ENCODE assay signal across 8 cellular contexts in genomic region chr14:68979021-68979721, GRCh38. TPM values are rescaled to one million over a fixed set of nuclear protein-coding genes. Genes with fewer than 3 reads are reported as not detected.
DNase-seq lines count a peak whose midpoint lies in the region; ATAC-seq and TF ChIP-seq lines count a peak whose summit lies in the region.

ACTN1 (minus strand) TSS chr14:68979302; CDS start chr14:68979056, 246 bp downstream.

- H3K4me1 ChIP-seq in Panc1 (ENCODE audit: control insufficient read depth, insufficient read depth, low read length) (peaks cover 24% of the 10 kb centered on the region), esophagus (ENCODE audit: control insufficient read depth in 2 of 2, insufficient read depth in 2 of 2, low read length in 1 of 2) (peaks cover 4 to 22% of the 10 kb centered on the region in 2 donors), mucosa of descending colon (ENCODE audit: low read depth) (peaks cover 26% of the 10 kb centered on the region)

- peaks cover 7% of the 10 kb centered on the region for H3K27me3 Mint-ChIP-seq in activated T-cell treated with anti-CD3 and anti-CD28 coated beads, Interleukin-2, amount 50 U/mL, for 72 hours (ENCODE audit: low read depth)

- H3K4me3 ChIP-seq in Panc1 (ENCODE audit: low read depth in 2 of 2, low read length in 2 of 2) (peak within 1 kb of the TSS; percentile 82), esophagus (ENCODE audit: low read depth in 1 of 2, low read length in 2 of 2) (peak within 1 kb of the TSS; percentile 62 to 76), mucosa of descending colon (peak within 1 kb of the TSS; percentile 69)

- H3K27ac ChIP-seq in Panc1 (ENCODE audit: low read length) (peak within 1 kb of the TSS; percentile 90), esophagus (ENCODE audit: low read depth in 2 of 2, low read length in 1 of 2) (peak within 1 kb of the TSS; percentile 93 to 96)

- CTCF ChIA-PET in Panc1 (lab: Charles Lee) = no interaction called here

- intact Hi-C loops in Panc1 (cut with micrococcal nuclease; ENCODE audit: unreplicated experiment) (no loop called here), mucosa of descending colon (cut with DNase I, micrococcal nuclease) (no loop called here)

- H3K9me3 ChIP-seq in Panc1 (ENCODE audit: control insufficient read depth, insufficient read depth, low read depth, low read length) (no peaks in the 10 kb centered on the region), esophagus (ENCODE audit: control insufficient read depth in 2 of 2, insufficient read depth in 1 of 2, low read depth in 1 of 2, low read length in 1 of 2) (no peaks in the 10 kb centered on the region), mucosa of descending colon (no peaks in the 10 kb centered on the region)

- in situ Hi-C loops in KBM-7 (cut with MboI; ENCODE audit: low pct_unique_long_range_greater_than_20kb, low sequenced_read_pairs) (no loop called here), Panc1 (cut with HindIII; ENCODE audit: low pct_unique_long_range_greater_than_20kb, low sequenced_read_pairs) (no loop called here)

- peaks cover 3 to 6% of the 10 kb centered on the region in 2 donors for H3K9me3 Mint-ChIP-seq in activated T-cell treated with anti-CD3 and anti-CD28 coated beads, Interleukin-2, amount 50 U/mL, for 72 hours

- DNase-seq in GF-D8 (lab: John Stamatoyannopoulos, UW) (peak; percentile 64), KBM-7 (peak; percentile 90), Panc1 (ENCODE audit: low read depth, low spot score) (peak; percentile 66), mucosa of descending colon (peak; percentile 89 to 93 (median 93))
- peak; percentile 63 to 72 for DNase-seq in activated T-cell treated with anti-CD3 and anti-CD28 coated beads, Interleukin-2, amount 50 U/mL, for 72 hours
- peak; percentile 80 for DNase-seq in stimulated activated CD8-positive, alpha-beta memory T cell treated with anti-CD3 and anti-CD28 coated beads, Interleukin-4, amount 100 ng/mL, for 48 hours

- peaks cover 8 to 13% of the 10 kb centered on the region in 2 donors for H3K36me3 Mint-ChIP-seq in activated T-cell treated with anti-CD3 and anti-CD28 coated beads, Interleukin-2, amount 50 U/mL, for 72 hours (ENCODE audit: insufficient read depth in 2 of 2)

- no peaks in the 10 kb centered on the region for H3K27me3 ChIP-seq in Panc1 (ENCODE audit: control insufficient read depth, insufficient read depth, low read length)
- H3K27me3 ChIP-seq in esophagus (ENCODE audit: control insufficient read depth in 1 of 2, insufficient read depth in 2 of 2, low read length in 2 of 2) = no peaks in the 10 kb centered on the region

- H3K4me3 Mint-ChIP-seq in activated T-cell treated with anti-CD3 and anti-CD28 coated beads, Interleukin-2, amount 50 U/mL, for 72 hours = peak within 1 kb of the TSS; percentile 92 to 93

- BruUV-seq in Panc1 (replicated peaks; lab: Mats Ljungman, UMichigan) = no TSS peak

- ATAC-seq in Panc1 (peak; percentile 91), mucosa of descending colon (peak; percentile 83), GM21619 (IDR thresholded peaks at IDR 0.05; ENCODE audit: unreplicated experiment) (no peak)
- ATAC-seq in activated T-cell treated with anti-CD3 and anti-CD28 coated beads, Interleukin-2, amount 50 U/mL, for 72 hours (replicated peaks in 1 of 2) = peak; percentile 54 to 55

- POLR2A ChIA-PET in Panc1 (lab: Charles Lee) = no interaction called here

- H3K36me3 ChIP-seq in Panc1 (ENCODE audit: control insufficient read depth, insufficient read depth, low read length) = peaks cover 4% of the 10 kb centered on the region
- H3K36me3 ChIP-seq in esophagus (ENCODE audit: control insufficient read depth in 2 of 2, insufficient read depth in 2 of 2, low read length in 1 of 2) = peaks cover 0 to 2% of the 10 kb centered on the region in 2 donors
- H3K36me3 ChIP-seq in mucosa of descending colon (ENCODE audit: low read depth) = no peaks in the 10 kb centered on the region

- no peak for TF ChIP-seq CTCF in Panc1 (IDR thresholded peaks at IDR 0.05)
- TF ChIP-seq CTCF in mucosa of descending colon (IDR thresholded peaks at IDR 0.05) = no peak

- peaks cover 44% of the 10 kb centered on the region for H3K4me1 Mint-ChIP-seq in activated T-cell treated with anti-CD3 and anti-CD28 coated beads, Interleukin-2, amount 50 U/mL, for 72 hours (ENCODE audit: low read depth)

- 0% methylated on average over 62 to 68 of the region's 68 CpGs for WGBS in esophagus, 2 donors

- peak within 1 kb of the TSS; percentile 86 for H3K27ac Mint-ChIP-seq in activated T-cell treated with anti-CD3 and anti-CD28 coated beads, Interleukin-2, amount 50 U/mL, for 72 hours

RNA-seq across cellular contexts. Expression of gene ACTN1, which starts in this region (rescaled TPM):
- total RNA-seq in Panc1 (2021; ENCODE audit: unreplicated experiment) (212 TPM), mucosa of descending colon (100 to 1,000 TPM in 2 of 3 donors, 10 to 100 TPM in 1; 93.7 to 607 (median 128) TPM)
- polyA plus RNA-seq in Panc1 (2012; ENCODE audit: insufficient read length) = 336 TPM
- 10 to 100 TPM; 42.6 to 50.7 TPM for total RNA-seq in activated T-cell treated with anti-CD3 and anti-CD28 coated beads, Interleukin-2, amount 50 U/mL, for 72 hours
- polyA plus RNA-seq in esophagus = 10 to 100 TPM; 37.4 to 98.2 TPM
